ENCODE assay signal across 30 cellular contexts in the genomic region with DNA sequence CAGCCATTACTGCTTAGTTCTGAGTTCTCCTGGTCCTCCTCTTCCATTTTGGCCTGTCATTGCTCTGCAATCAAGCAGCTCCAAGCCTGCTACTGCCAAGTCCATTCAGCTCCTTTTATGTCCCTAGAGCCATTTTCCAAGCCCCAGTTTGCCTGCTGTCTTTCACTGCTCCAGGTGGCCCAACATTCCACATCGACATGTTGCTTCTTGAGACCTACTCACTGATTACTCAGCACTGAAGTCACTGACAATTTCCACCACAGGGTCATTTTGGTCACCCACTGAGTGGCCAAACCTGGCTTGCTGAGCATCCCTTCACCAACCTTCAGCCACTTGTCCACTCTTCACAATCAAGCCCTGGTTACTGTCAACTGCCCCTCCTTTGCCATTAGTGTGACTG. TPM values are rescaled to one million over a fixed set of nuclear protein-coding genes. Genes with fewer than 3 reads are reported as not detected.
"Had no signal": no experiment of that assay in that cellular context is flagged by ENCODE, and none has a peak within 500 bp of the region (broad histone marks: within the 10 kb centered on the region; RNA-seq: fewer than 3 reads in every experiment).

No MANE protein-coding gene starts in this region.

- H2AFZ ChIP-seq: hepatocyte had no signal

- H3K79me2 ChIP-seq: hepatocyte had no signal

- H3K27me3 Mint-ChIP-seq: dendritic cell treated with granulocyte-macrophage colony-stimulating factor and Interleukin-4, amounts not matched to agents 40 ng/mL and 50 ng/mL, for 4 days had no signal

- H3K27me3 ChIP-seq: colonic mucosa, gastroesophageal sphincter, heart left ventricle, hepatocyte, left lung, right atrium auricular region, suprapubic skin, transverse colon, vagina had no signal

- H3K4me3 Mint-ChIP-seq: dendritic cell treated with granulocyte-macrophage colony-stimulating factor and Interleukin-4, amounts not matched to agents 40 ng/mL and 50 ng/mL, for 4 days; endodermal cell; naive thymus-derived CD8-positive, alpha-beta T cell; nephron progenitor cell; stimulated activated memory B cell treated with anti-CD40 and anti-IgM and Interleukin-4, amounts not matched to agents 10 μg/mL and 1 μg/mL and 100 μg/mL, for 72 hours; stimulated activated naive CD8-positive, alpha-beta T cell treated with anti-CD3 and anti-CD28 coated beads, Interleukin-15, Interleukin-2, amounts not matched to agents 100 ng/mL and 50 ng/mL, for 24 hours had no signal

- H3K4me1 ChIP-seq: colonic mucosa, gastroesophageal sphincter, heart left ventricle, left lung, right atrium auricular region, transverse colon, vagina had no signal

- H3K4me3 ChIP-seq: colonic mucosa, gastroesophageal sphincter, heart left ventricle, hepatocyte, left lung, prostate gland, right atrium auricular region, smooth muscle cell, suprapubic skin, transverse colon, vagina had no signal

- DNase-seq: colonic mucosa; effector CD8-positive, alpha-beta T cell; endodermal cell; erythroblast; heart left ventricle; kidney; left cardiac atrium; left lung; mesendoderm; midbrain; naive thymus-derived CD8-positive, alpha-beta T cell; nephron progenitor cell; nucleus accumbens; stimulated activated CD4-positive, alpha-beta T cell treated with anti-CD3 and anti-CD28 coated beads, Interleukin-4, amount 100 ng/mL, for 4 hours; transverse colon had no signal

- H3K27ac Mint-ChIP-seq: dendritic cell treated with granulocyte-macrophage colony-stimulating factor and Interleukin-4, amounts not matched to agents 40 ng/mL and 50 ng/mL, for 4 days; endodermal cell; naive thymus-derived CD8-positive, alpha-beta T cell; nephron progenitor cell; stimulated activated memory B cell treated with anti-CD40 and anti-IgM and Interleukin-4, amounts not matched to agents 10 μg/mL and 1 μg/mL and 100 μg/mL, for 72 hours; stimulated activated naive CD8-positive, alpha-beta T cell treated with anti-CD3 and anti-CD28 coated beads, Interleukin-15, Interleukin-2, amounts not matched to agents 100 ng/mL and 50 ng/mL, for 24 hours had no signal

- H3K9me3 Mint-ChIP-seq: dendritic cell treated with granulocyte-macrophage colony-stimulating factor and Interleukin-4, amounts not matched to agents 40 ng/mL and 50 ng/mL, for 4 days; endodermal cell; nephron progenitor cell; stimulated activated memory B cell treated with anti-CD40 and anti-IgM and Interleukin-4, amounts not matched to agents 10 μg/mL and 1 μg/mL and 100 μg/mL, for 72 hours; stimulated activated naive CD8-positive, alpha-beta T cell treated with anti-CD3 and anti-CD28 coated beads, Interleukin-15, Interleukin-2, amounts not matched to agents 100 ng/mL and 50 ng/mL, for 24 hours had no signal

- H3K4me1 Mint-ChIP-seq: endodermal cell; naive thymus-derived CD8-positive, alpha-beta T cell; nephron progenitor cell; stimulated activated memory B cell treated with anti-CD40 and anti-IgM and Interleukin-4, amounts not matched to agents 10 μg/mL and 1 μg/mL and 100 μg/mL, for 72 hours had no signal

- H3K9me3 ChIP-seq: colonic mucosa, gastroesophageal sphincter, heart left ventricle, left lung, prostate gland, right atrium auricular region, suprapubic skin, transverse colon, vagina had no signal

- H3K4me2 ChIP-seq: hepatocyte, smooth muscle cell had no signal

- H3K27ac ChIP-seq: colonic mucosa, gastroesophageal sphincter, heart left ventricle, hepatocyte, left lung, right atrium auricular region, suprapubic skin, transverse colon, vagina had no signal

- ATAC-seq: gastroesophageal sphincter; heart left ventricle; left cardiac atrium; left lung; naive thymus-derived CD8-positive, alpha-beta T cell; sciatic nerve; stimulated activated memory B cell treated with anti-CD40 and anti-IgM and Interleukin-4, amounts not matched to agents 10 μg/mL and 1 μg/mL and 100 μg/mL, for 72 hours had no signal

RNA-seq across cellular contexts. Expression of gene LRIT3, which starts 27.2 kb away (rescaled TPM):
- total RNA-seq: fibroblast of villous mesenchyme, heart left ventricle, left cardiac atrium, lung microvascular endothelial cell, vagina had no signal
- polyA plus RNA-seq: hepatocyte; naive thymus-derived CD8-positive, alpha-beta T cell; smooth muscle cell had no signal

RNA-seq across cellular contexts. Expression of gene EGF, which starts 37.6 kb away (rescaled TPM):
- total RNA-seq: lung microvascular endothelial cell; naive thymus-derived CD8-positive, alpha-beta T cell; osteocyte had no signal
- polyA plus RNA-seq: naive thymus-derived CD8-positive, alpha-beta T cell had no signal

RNA-seq across cellular contexts. Expression of gene RRH, which starts 47.3 kb away (rescaled TPM):
- total RNA-seq: chondrocyte, fibroblast of villous mesenchyme, hepatocyte, left cardiac atrium, osteocyte, right atrium auricular region, smooth muscle cell, transverse colon, vagina had no signal
- polyA plus RNA-seq: hepatocyte; naive thymus-derived CD8-positive, alpha-beta T cell; smooth muscle cell had no signal
